In the genomic region with DNA sequence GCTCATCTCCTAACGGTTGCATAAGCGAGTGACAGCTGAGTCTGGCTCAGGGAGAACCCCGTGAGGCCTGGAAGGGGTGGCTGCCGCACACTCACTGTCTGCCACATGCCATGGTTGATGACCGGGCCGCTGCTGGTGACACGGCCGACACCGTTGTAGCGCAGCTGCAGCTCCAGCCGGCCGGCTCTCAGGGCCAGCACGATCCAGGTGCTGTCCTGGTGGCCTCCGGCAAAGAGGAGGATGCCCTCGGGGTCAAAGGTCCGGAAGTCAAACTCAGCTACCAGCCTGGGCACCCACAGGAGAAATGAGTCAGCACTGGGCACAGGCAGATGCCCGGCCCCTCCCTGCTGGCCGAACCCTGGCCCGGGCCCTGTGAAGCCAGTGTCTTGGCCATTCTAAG, we compare ENCODE assay signal across 2 cellular contexts.
TF ChIP-seq lines count a peak whose summit lies in the region.

No MANE protein-coding gene starts in this region.

TF ChIP-seq in IMR-90, 13 proteins besides CTCF, POLR2A, EP300 and RAD21:
- TF ChIP-seq CEBPB (IDR thresholded peaks at IDR 0.05; ENCODE audit: low read depth, low read length) (no peak), SMC3 (IDR thresholded peaks at IDR 0.05; ENCODE audit: low read depth, low read length) (no peak), CHD1 (IDR thresholded peaks at IDR 0.05; ENCODE audit: low read depth, low read length) (no peak), RCOR1 (IDR thresholded peaks at IDR 0.05; ENCODE audit: insufficient replicate concordance, low read length) (no peak), MAFK (IDR thresholded peaks at IDR 0.05; ENCODE audit: low read depth, low read length) (no peak), NFE2L2 (IDR thresholded peaks at IDR 0.05; ENCODE audit: low read depth, low read length) (no peak), FOS (IDR thresholded peaks at IDR 0.05; ENCODE audit: low read depth, low read length) (no peak), MAZ (IDR thresholded peaks at IDR 0.05; ENCODE audit: borderline replicate concordance, low read depth, low read length) (no peak), RFX5 (IDR thresholded peaks at IDR 0.05; ENCODE audit: low read depth, low read length) (no peak), BHLHE40 (IDR thresholded peaks at IDR 0.05; ENCODE audit: low read depth, low read length) (no peak)
- TF ChIP-seq, protein P1, sequence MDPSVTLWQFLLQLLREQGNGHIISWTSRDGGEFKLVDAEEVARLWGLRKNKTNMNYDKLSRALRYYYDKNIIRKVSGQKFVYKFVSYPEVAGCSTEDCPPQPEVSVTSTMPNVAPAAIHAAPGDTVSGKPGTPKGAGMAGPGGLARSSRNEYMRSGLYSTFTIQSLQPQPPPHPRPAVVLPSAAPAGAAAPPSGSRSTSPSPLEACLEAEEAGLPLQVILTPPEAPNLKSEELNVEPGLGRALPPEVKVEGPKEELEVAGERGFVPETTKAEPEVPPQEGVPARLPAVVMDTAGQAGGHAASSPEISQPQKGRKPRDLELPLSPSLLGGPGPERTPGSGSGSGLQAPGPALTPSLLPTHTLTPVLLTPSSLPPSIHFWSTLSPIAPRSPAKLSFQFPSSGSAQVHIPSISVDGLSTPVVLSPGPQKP (IDR thresholded peaks at IDR 0.05; ENCODE audit: borderline replicate concordance, low read depth, low read length): no peak
- TF ChIP-seq, protein P2, sequence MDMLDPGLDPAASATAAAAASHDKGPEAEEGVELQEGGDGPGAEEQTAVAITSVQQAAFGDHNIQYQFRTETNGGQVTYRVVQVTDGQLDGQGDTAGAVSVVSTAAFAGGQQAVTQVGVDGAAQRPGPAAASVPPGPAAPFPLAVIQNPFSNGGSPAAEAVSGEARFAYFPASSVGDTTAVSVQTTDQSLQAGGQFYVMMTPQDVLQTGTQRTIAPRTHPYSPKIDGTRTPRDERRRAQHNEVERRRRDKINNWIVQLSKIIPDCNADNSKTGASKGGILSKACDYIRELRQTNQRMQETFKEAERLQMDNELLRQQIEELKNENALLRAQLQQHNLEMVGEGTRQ (IDR thresholded peaks at IDR 0.05; ENCODE audit: low read depth, low read length): no peak

TF ChIP-seq in HepG2, 621 proteins besides CTCF, POLR2A, EP300 and RAD21:
- TF ChIP-seq HNRNPL (IDR thresholded peaks at IDR 0.05; ENCODE audit: low read depth, low read length) (peak; percentile 69; the same call in 1 of the 2 replicates), ZNF430 (CRISPR knock-in tag; IDR thresholded peaks at IDR 0.05) (no peak)
